12 cellular contexts compared by ENCODE assay signal in genomic region chr11:46309669-46310288, GRCh38. TPM values are rescaled to one million over a fixed set of nuclear protein-coding genes. Genes with fewer than 3 reads are reported as not detected.
DNase-seq lines count a peak whose midpoint lies in the region; ATAC-seq and TF ChIP-seq lines count a peak whose summit lies in the region.
"Had no signal": no experiment of that assay in that cellular context is flagged by ENCODE, and none has a peak within 500 bp of the region (broad histone marks: within the 10 kb centered on the region; RNA-seq: fewer than 3 reads in every experiment).

No MANE protein-coding gene starts in this region.

- 46 to 52% methylated on average over 4 of the region's 4 CpGs for WGBS in GM23248 (ENCODE audit: low coverage in 1 of 2, low lambda C conversion rate in 2 of 2, missing lambda C conversion rate in 2 of 2), 2 experiments

- DNase-seq in GM12865 (ENCODE audit: low read depth), result peak; percentile 57
- DNase-seq in GM23248, result peak; percentile 38
- DNase-seq in NOMO-1 (lab: John Stamatoyannopoulos, UW; ENCODE audit: unreplicated experiment in 2 of 2), result peak; percentile 60 to 71
- DNase-seq in kidney tubule cell (ENCODE audit: low spot score), result peak; percentile 75
- DNase-seq in effector CD4-positive, alpha-beta T cell, result no peak
- DNase-seq in NCI-H82 (lab: John Stamatoyannopoulos, UW), result no peak
- no peak for DNase-seq in ureter (ENCODE audit: low spot score)
- DNase-seq: activated T-cell treated with anti-CD3 and anti-CD28 coated beads, Interleukin-2, amount 50 U/mL, for 48 hours; GF-D8; psoas muscle; SHP77 had no signal

- peaks cover 20% of the 10 kb centered on the region; the same call in 1 of the 2 replicates for H3F3A ChIP-seq in GM23248 (ENCODE audit: insufficient read depth)

- no peaks in the 10 kb centered on the region for H3K9me2 ChIP-seq in GM23248 (ENCODE audit: insufficient read depth)

- H3K9me3 ChIP-seq in GM23248 (ENCODE audit: low read depth), result no peaks in the 10 kb centered on the region
- H3K9me3 ChIP-seq: psoas muscle had no signal

- H3K4me2 ChIP-seq in GM23248 (ENCODE audit: unreplicated experiment), result no peak overlapping the region

- in situ Hi-C loops in GM23248 (cut with MboI), result loop anchor here (5.0 to 10.0 kb wide), 2 partner anchors 67 to 175 kb away; no protein-coding TSS in a partner anchor

- H3K4me3 ChIP-seq in GM12865 (ENCODE audit: low read depth, low read length) (no peak overlapping the region), GM23248 (no peak overlapping the region)
- H3K4me3 ChIP-seq: psoas muscle had no signal

- H3K27me3 ChIP-seq in GM23248 (replicated peaks; ENCODE audit: insufficient read depth), result no peaks in the 10 kb centered on the region

- peaks cover 20% of the 10 kb centered on the region for H3K4me1 ChIP-seq in GM23248 (ENCODE audit: insufficient read depth)
- H3K4me1 ChIP-seq: psoas muscle had no signal

- no peak overlapping the region for H3K9ac ChIP-seq in GM23248

- peaks cover 47% of the 10 kb centered on the region for H3K36me3 ChIP-seq in GM23248 (ENCODE audit: low read depth)

- no peaks in the 10 kb centered on the region for H4K20me1 ChIP-seq in GM23248 (ENCODE audit: insufficient read depth)

- H3K27ac ChIP-seq in GM23248, result peak overlapping the region; percentile 61
- H3K27ac ChIP-seq: psoas muscle had no signal

- no peak for ATAC-seq in HG03280 (IDR thresholded peaks at IDR 0.05; ENCODE audit: unreplicated experiment)

- no peak for TF ChIP-seq CTCF in GM12865 (IDR thresholded peaks at IDR 0.05; ENCODE audit: insufficient read depth, low read depth, low read length, missing control alignments)

- H2AFZ ChIP-seq in GM23248, result no peak overlapping the region

- H3K79me2 ChIP-seq in GM23248 (ENCODE audit: insufficient read depth), result peaks cover 68% of the 10 kb centered on the region

RNA-seq across cellular contexts. Expression of gene CREB3L1, which starts 32.3 kb away (rescaled TPM):
- 29.6 and 37.7 TPM in 2 replicates for total RNA-seq in GM23248 (2014; rRNA removed; shearing (Covaris generic))
- 146 and 151 TPM in 2 replicates for polyA plus RNA-seq in GM23248 (2016; fragmentation: Nextera tagmentation; extraction: Ambion mirVana)
- total RNA-seq in ureter, result 39.6 TPM

RNA-seq across cellular contexts. Expression of gene DGKZ, which starts 37.5 kb away (rescaled TPM):
- 50.7 and 62.7 TPM in 2 replicates for total RNA-seq in GM23248 (2014; rRNA removed; shearing (Covaris generic))
- polyA plus RNA-seq in GM23248 (2016; fragmentation: Nextera tagmentation; extraction: Ambion mirVana), result 21.4 and 23.9 TPM in 2 replicates
- total RNA-seq in ureter, result 76.3 TPM

Comparison
In these comparisons a context has a peak if more than half of its experiments do, and no peak if none do; other contexts are left out.
1. DNase-seq: peak in GM12865 (single experiment), GM23248 (single experiment), NOMO-1 (2 of 2) and kidney tubule cell (single experiment); none in effector CD4-positive, alpha-beta T cell (single experiment), NCI-H82 (single experiment) and ureter (single experiment).